Comparison of ENCODE assay signal across 22 cellular contexts in the genomic region with DNA sequence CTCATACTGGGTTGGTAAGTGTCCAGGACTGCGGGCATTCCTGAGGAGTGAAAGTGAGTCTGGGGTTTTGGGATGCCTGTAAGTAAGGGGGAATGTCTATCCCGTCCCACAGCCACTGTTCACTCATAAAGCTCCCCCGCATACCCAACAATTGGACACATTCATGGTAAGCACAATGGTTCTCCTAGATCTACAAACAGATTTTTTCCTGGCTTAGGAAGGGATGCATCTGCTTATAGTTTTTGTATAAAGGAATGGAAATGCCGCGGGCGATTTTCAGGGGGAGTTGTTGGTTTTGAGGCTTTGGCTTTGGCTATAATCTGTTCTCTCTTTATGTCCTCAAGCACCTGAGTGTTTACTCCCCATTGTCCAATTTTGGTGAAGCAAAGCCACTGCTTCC. TPM values are rescaled to one million over a fixed set of nuclear protein-coding genes. Genes with fewer than 3 reads are reported as not detected.
"Had no signal": no experiment of that assay in that cellular context is flagged by ENCODE, and none has a peak within 500 bp of the region (broad histone marks: within the 10 kb centered on the region; RNA-seq: fewer than 3 reads in every experiment).

No MANE protein-coding gene starts in this region.

- H3K4me1 ChIP-seq: breast epithelium had no signal

- H3K27ac Mint-ChIP-seq: activated CD8-positive, alpha-beta T cell treated with anti-CD3 and anti-CD28 coated beads for 36 hours; activated T-helper 2 cell treated with anti-CD3 and anti-CD28 coated beads, Interferon-gamma antibody, Interleukin-2, Interleukin-4, amounts not matched to agents 10 μg/mL and 5 μg/mL and 100 μg/mL, durations not matched to agents 14 hours and 24 hours and 36 hours had no signal

- H3K4me3 ChIP-seq: breast epithelium, coronary artery had no signal

- H3K27me3 Mint-ChIP-seq: activated CD8-positive, alpha-beta T cell treated with anti-CD3 and anti-CD28 coated beads for 36 hours; activated naive CD4-positive, alpha-beta T cell treated with anti-CD3 and anti-CD28 coated beads, Interleukin-2, amount 50 U/mL, for 24 hours had no signal

- H3K36me3 Mint-ChIP-seq: activated naive CD4-positive, alpha-beta T cell treated with anti-CD3 and anti-CD28 coated beads, Interleukin-2, amount 50 U/mL, for 24 hours had no signal

- H3K9me3 Mint-ChIP-seq: activated CD8-positive, alpha-beta T cell treated with anti-CD3 and anti-CD28 coated beads for 36 hours; activated naive CD4-positive, alpha-beta T cell treated with anti-CD3 and anti-CD28 coated beads, Interleukin-2, amount 50 U/mL, for 24 hours; activated T-cell treated with anti-CD3 and anti-CD28 coated beads, Interleukin-2, amount 50 U/mL, for 72 hours; activated T-helper 2 cell treated with anti-CD3 and anti-CD28 coated beads, Interferon-gamma antibody, Interleukin-2, Interleukin-4, amounts not matched to agents 10 μg/mL and 5 μg/mL and 100 μg/mL, durations not matched to agents 14 hours and 24 hours and 36 hours had no signal

- ATAC-seq: activated CD8-positive, alpha-beta T cell treated with anti-CD3 and anti-CD28 coated beads for 36 hours; activated T-cell treated with anti-CD3 and anti-CD28 coated beads, Interleukin-2, amount 50 U/mL, for 72 hours; Right ventricle myocardium inferior had no signal

- H3K4me3 Mint-ChIP-seq: activated CD8-positive, alpha-beta T cell treated with anti-CD3 and anti-CD28 coated beads for 36 hours; activated naive CD4-positive, alpha-beta T cell treated with anti-CD3 and anti-CD28 coated beads, Interleukin-2, amount 50 U/mL, for 24 hours; activated T-cell treated with anti-CD3 and anti-CD28 coated beads, Interleukin-2, amount 50 U/mL, for 72 hours had no signal

- H3K9me3 ChIP-seq: breast epithelium, SK-N-SH had no signal

- H3K36me3 ChIP-seq: breast epithelium had no signal

- DNase-seq: activated CD4-positive, CD25-positive, alpha-beta regulatory T cell; activated CD8-positive, alpha-beta memory T cell treated with anti-CD3 and anti-CD28 coated beads, Interleukin-2, amount 50 U/mL, for 4 hours; activated CD8-positive, alpha-beta T cell treated with anti-CD3 and anti-CD28 coated beads for 36 hours; activated T-cell treated with anti-CD3 and anti-CD28 coated beads, Interleukin-2, amount 50 U/mL, for 72 hours; aorta; caudate nucleus; Kasumi-1; KBM-7; NCI-H1048; NCI-H1694; NCI-H2029; NCI-H526 treated with DMSO at 0.1 percent for 48 hours; RPMI8226; SK-N-SH; T-helper 1 cell had no signal

- H3K27me3 ChIP-seq: breast epithelium had no signal

RNA-seq across cellular contexts. Expression of gene ERVH48-1, which starts 7.1 kb away (rescaled TPM):
- total RNA-seq: aorta, breast epithelium, chondrocyte, NCI-H460, Right ventricle myocardium inferior had no signal
- polyA plus RNA-seq: aorta, SK-N-SH had no signal
